Comparison of ENCODE assay signal across 8 cellular contexts in genomic region chr20:31738729-31739549, GRCh38. TPM values are rescaled to one million over a fixed set of nuclear protein-coding genes. Genes with fewer than 3 reads are reported as not detected.
A peak's percentile ranks its signal among the peaks of the same experiment; 100 is the strongest.
DNase-seq lines count a peak whose midpoint lies in the region; ATAC-seq and TF ChIP-seq lines count a peak whose summit lies in the region.

TSS of gene TPX2 (plus strand) at chr20:31739290. CDS start at chr20:31757477, 18,187 bp downstream.

- no peak within 1 kb of the TSS for H3K4me3 Mint-ChIP-seq in WTC11

- DNase-seq in AG20443 (ENCODE audit: low spot score) (peak; percentile 98), NCI-H226 (peak; percentile 98), WTC11 (ENCODE audit: low spot score) (peak; percentile 94), inferior parietal cortex (ENCODE audit: extremely low spot score) (peak; percentile 98)
- DNase-seq in central memory CD4-positive, alpha-beta T cell, result peak; percentile 69
- peak; percentile 77 to 84 for DNase-seq in stimulated activated CD4-positive, alpha-beta T cell treated with anti-CD3 and anti-CD28 coated beads, Interleukin-12 subunit alpha, Interleukin-12 subunit beta, amount 100 ng/mL, for 24 hours (ENCODE audit: low read depth in 2 of 2)

- H3K27ac Mint-ChIP-seq in WTC11, result no peak within 1 kb of the TSS

- peaks cover 9% of the 10 kb centered on the region; the same call in 1 of the 2 replicates for H3K36me3 Mint-ChIP-seq in WTC11

- peak; percentile 98 for ATAC-seq in GM19023 (IDR thresholded peaks at IDR 0.05; ENCODE audit: unreplicated experiment)
- ATAC-seq in HG03196 (IDR thresholded peaks at IDR 0.05; ENCODE audit: unreplicated experiment), result peak; percentile 94
- peak; percentile 99 for ATAC-seq in WTC11

- no peaks in the 10 kb centered on the region for H3K4me1 Mint-ChIP-seq in WTC11

- no peaks in the 10 kb centered on the region for H3K9me3 Mint-ChIP-seq in WTC11

- TF ChIP-seq CTCF in WTC11 (IDR thresholded peaks at IDR 0.05), result no peak

- POLR2A ChIA-PET in WTC11 (lab: Charles Lee), result interaction anchor here (0.6 to 1.3 kb wide), 4 partner anchors 9 to 72 kb away, joined by 3 to 5 read pairs (median 4); partner anchors contain the start of gene BCL2L1

- CTCF ChIA-PET in WTC11 (lab: Charles Lee), result interaction anchor here (0.8 to 3.1 kb wide), 9 partner anchors 15 to 182 kb away, joined by 3 to 43 read pairs (median 8); partner anchors contain the start of gene BCL2L1

- peaks cover 4% of the 10 kb centered on the region for H3K27me3 Mint-ChIP-seq in WTC11 (ENCODE audit: low read depth)

TF ChIP-seq in WTC11, 78 proteins besides CTCF, POLR2A, EP300 and RAD21 (continues in another document):
- TF ChIP-seq MAX (CRISPR knock-in tag; IDR thresholded peaks at IDR 0.05) (peak; percentile 81), TEAD4 (CRISPR knock-in tag; IDR thresholded peaks at IDR 0.05) (0 out of 2 replicates have a peak, but pooled peaks have one; percentile 22), CREM (CRISPR knock-in tag; IDR thresholded peaks at IDR 0.05) (peak; percentile 58; the same call in 1 of the 2 replicates), NFYB (CRISPR knock-in tag; conservative IDR thresholded peaks at IDR 0.05; ENCODE audit: low read depth) (peak; percentile 88), SP1 (CRISPR knock-in tag; conservative IDR thresholded peaks at IDR 0.05) (peak; percentile 41; the same call in 1 of the 2 replicates), PREB (CRISPR knock-in tag; IDR thresholded peaks at IDR 0.05; ENCODE audit: borderline replicate concordance) (peak; percentile 88; the same call in 1 of the 2 replicates), RORB (CRISPR knock-in tag; IDR thresholded peaks at IDR 0.05) (no peak), GABPB1 (CRISPR knock-in tag; IDR thresholded peaks at IDR 0.05) (peak; percentile 95), FOXP1 (CRISPR knock-in tag; IDR thresholded peaks at IDR 0.05; ENCODE audit: borderline replicate concordance) (peak; percentile 66; the same call in 1 of the 2 replicates), TP53 (CRISPR knock-in tag; IDR thresholded peaks at IDR 0.05) (no peak), ZNF232 (CRISPR knock-in tag; IDR thresholded peaks at IDR 0.05) (0 out of 2 replicates have a peak, but pooled peaks have one; percentile 59), IRF1 (CRISPR knock-in tag; IDR thresholded peaks at IDR 0.05) (peak; percentile 60; the same call in 1 of the 2 replicates), MYBL2 (CRISPR knock-in tag; IDR thresholded peaks at IDR 0.05) (peak; percentile 100), ZSCAN18 (CRISPR knock-in tag; IDR thresholded peaks at IDR 0.05) (no peak), FOXK1 (CRISPR knock-in tag; IDR thresholded peaks at IDR 0.05) (0 out of 2 replicates have a peak, but pooled peaks have one; percentile 57), ZNF219 (CRISPR knock-in tag; IDR thresholded peaks at IDR 0.05; ENCODE audit: borderline replicate concordance) (no peak), KAT7 (CRISPR knock-in tag; IDR thresholded peaks at IDR 0.05; ENCODE audit: borderline replicate concordance) (0 out of 2 replicates have a peak, but pooled peaks have one; percentile 83)
- TF ChIP-seq, protein P1, sequence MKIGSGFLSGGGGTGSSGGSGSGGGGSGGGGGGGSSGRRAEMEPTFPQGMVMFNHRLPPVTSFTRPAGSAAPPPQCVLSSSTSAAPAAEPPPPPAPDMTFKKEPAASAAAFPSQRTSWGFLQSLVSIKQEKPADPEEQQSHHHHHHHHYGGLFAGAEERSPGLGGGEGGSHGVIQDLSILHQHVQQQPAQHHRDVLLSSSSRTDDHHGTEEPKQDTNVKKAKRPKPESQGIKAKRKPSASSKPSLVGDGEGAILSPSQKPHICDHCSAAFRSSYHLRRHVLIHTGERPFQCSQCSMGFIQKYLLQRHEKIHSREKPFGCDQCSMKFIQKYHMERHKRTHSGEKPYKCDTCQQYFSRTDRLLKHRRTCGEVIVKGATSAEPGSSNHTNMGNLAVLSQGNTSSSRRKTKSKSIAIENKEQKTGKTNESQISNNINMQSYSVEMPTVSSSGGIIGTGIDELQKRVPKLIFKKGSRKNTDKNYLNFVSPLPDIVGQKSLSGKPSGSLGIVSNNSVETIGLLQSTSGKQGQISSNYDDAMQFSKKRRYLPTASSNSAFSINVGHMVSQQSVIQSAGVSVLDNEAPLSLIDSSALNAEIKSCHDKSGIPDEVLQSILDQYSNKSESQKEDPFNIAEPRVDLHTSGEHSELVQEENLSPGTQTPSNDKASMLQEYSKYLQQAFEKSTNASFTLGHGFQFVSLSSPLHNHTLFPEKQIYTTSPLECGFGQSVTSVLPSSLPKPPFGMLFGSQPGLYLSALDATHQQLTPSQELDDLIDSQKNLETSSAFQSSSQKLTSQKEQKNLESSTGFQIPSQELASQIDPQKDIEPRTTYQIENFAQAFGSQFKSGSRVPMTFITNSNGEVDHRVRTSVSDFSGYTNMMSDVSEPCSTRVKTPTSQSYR (CRISPR knock-in tag; IDR thresholded peaks at IDR 0.05), result peak; percentile 52; the same call in 1 of the 2 replicates
- TF ChIP-seq, protein P2, sequence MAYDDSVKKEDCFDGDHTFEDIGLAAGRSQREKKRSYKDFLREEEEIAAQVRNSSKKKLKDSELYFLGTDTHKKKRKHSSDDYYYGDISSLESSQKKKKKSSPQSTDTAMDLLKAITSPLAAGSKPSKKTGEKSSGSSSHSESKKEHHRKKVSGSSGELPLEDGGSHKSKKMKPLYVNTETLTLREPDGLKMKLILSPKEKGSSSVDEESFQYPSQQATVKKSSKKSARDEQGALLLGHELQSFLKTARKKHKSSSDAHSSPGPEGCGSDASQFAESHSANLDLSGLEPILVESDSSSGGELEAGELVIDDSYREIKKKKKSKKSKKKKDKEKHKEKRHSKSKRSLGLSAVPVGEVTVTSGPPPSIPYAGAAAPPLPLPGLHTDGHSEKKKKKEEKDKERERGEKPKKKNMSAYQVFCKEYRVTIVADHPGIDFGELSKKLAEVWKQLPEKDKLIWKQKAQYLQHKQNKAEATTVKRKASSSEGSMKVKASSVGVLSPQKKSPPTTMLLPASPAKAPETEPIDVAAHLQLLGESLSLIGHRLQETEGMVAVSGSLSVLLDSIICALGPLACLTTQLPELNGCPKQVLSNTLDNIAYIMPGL (CRISPR knock-in tag; IDR thresholded peaks at IDR 0.05), result peak; percentile 37; the same call in 1 of the 2 replicates

RNA-seq across cellular contexts. Expression of gene TPX2, which starts in this region (rescaled TPM):
- total RNA-seq in WTC11 (2021), result 113 to 123 TPM (median 115 TPM) in 3 replicates

Comparison
In these comparisons a context has a peak if more than half of its experiments do, and no peak if none do; other contexts are left out.
1. Peak in every context shown above with its lines: DNase-seq and ATAC-seq.